ENCODE assay signal across 9 cellular contexts in genomic region chr1:8427493-8427892, GRCh38.
DNase-seq lines count a peak whose midpoint lies in the region; ATAC-seq, FAIRE-seq and TF ChIP-seq lines count a peak whose summit lies in the region.
"Had no signal": no experiment of that assay in that cellular context is flagged by ENCODE, and none has a peak within 500 bp of the region (broad histone marks: within the 10 kb centered on the region; RNA-seq: fewer than 3 reads in every experiment).

No MANE protein-coding gene starts in this region.

- BruUV-seq in K562 (replicated peaks; lab: Mats Ljungman, UMichigan): no TSS peak

- intact Hi-C loops in K562 (cut with micrococcal nuclease) (loop anchor here (10.0 kb wide), 1 partner anchor 277 kb away; no protein-coding TSS in a partner anchor), adrenal gland (cut with DNase I) (no loop called here)

- H3K27ac ChIP-seq in KMS-11: no peak overlapping the region
- peak overlapping the region; percentile 11; the same call in 1 of the 3 replicates for H3K27ac ChIP-seq in K562 (ENCODE audit: extremely low read depth, low read depth, low read length)
- peak overlapping the region; percentile 12 for H3K27ac ChIP-seq in suprapubic skin
- peak overlapping the region in 2 of 5 donors; percentile 28 to 65 for H3K27ac ChIP-seq in adrenal gland

- peaks cover 28% of the 10 kb centered on the region for H3K4me1 ChIP-seq in KMS-11 (ENCODE audit: low read depth, poor library complexity, severe bottlenecking)
- peaks cover 15 to 17% of the 10 kb centered on the region in 2 experiments for H3K4me1 ChIP-seq in K562 (replicated peaks in 1 of 2; ENCODE audit: control insufficient read depth in 2 of 2, insufficient read depth in 2 of 2, low read length in 2 of 2)
- H3K4me1 ChIP-seq in suprapubic skin: peaks cover 24% of the 10 kb centered on the region
- H3K4me1 ChIP-seq in adrenal gland (replicated peaks in 1 of 2): peaks cover 16 to 33% of the 10 kb centered on the region in 2 donors

- WGBS in K562 (ENCODE audit: insufficient coverage, low coverage, missing lambda C conversion rate): 46% methylated on average over 5 of the region's 5 CpGs
- 85% methylated on average over 5 of the region's 5 CpGs for WGBS in suprapubic skin
- WGBS in adrenal gland, 4 donors: 77 to 85% (median 78%) methylated on average over 5 of the region's 5 CpGs

- POLR2A ChIA-PET in GM10248 (lab: Yijun Ruan, JAX): interaction anchor here (0.6 kb wide), 1 partner anchor 26 kb away, joined by 3 read pairs; no protein-coding TSS in a partner anchor
- POLR2A ChIA-PET in K562 (lab: Yijun Ruan, JAX): interaction anchor here (1.0 kb wide), 1 partner anchor 11 kb away, joined by 7 read pairs; no protein-coding TSS in a partner anchor

- no peak for TF ChIP-seq POLR2A in K562 (conservative IDR thresholded peaks at IDR 0.05)
- TF ChIP-seq POLR2A in suprapubic skin (IDR thresholded peaks at IDR 0.05): no peak
- TF ChIP-seq POLR2A in adrenal gland (IDR thresholded peaks at IDR 0.05): no peak

- H3K27me3 ChIP-seq in KMS-11 (ENCODE audit: insufficient read depth, low read depth) (peaks cover 53% of the 10 kb centered on the region), K562 (ENCODE audit: control insufficient read depth in 2 of 2, insufficient read depth in 2 of 2, low read length in 2 of 2) (no peaks in the 10 kb centered on the region), suprapubic skin (no peaks in the 10 kb centered on the region), adrenal gland (no peaks in the 10 kb centered on the region)

- H3K4me2 ChIP-seq in KMS-11 (peak overlapping the region; percentile 52), K562 (ENCODE audit: insufficient read depth, low read length) (no peak overlapping the region)

- TF ChIP-seq CTCF in GM10248 (IDR thresholded peaks at IDR 0.05; ENCODE audit: control extremely low read depth, extremely low read depth, low read depth, missing control alignments) (no peak), KMS-11 (conservative IDR thresholded peaks at IDR 0.05; ENCODE audit: low read depth, low read length) (no peak), K562 (IDR thresholded peaks at IDR 0.05 in 2 of 3, conservative IDR thresholded peaks at IDR 0.05 in 1 of 3; ENCODE audit: insufficient read depth in 2 of 3, low read depth in 1 of 3, low read length in 3 of 3) (no peak), suprapubic skin (IDR thresholded peaks at IDR 0.05) (no peak), adrenal gland (IDR thresholded peaks at IDR 0.05) (no peak)

- peak; percentile 77 for DNase-seq in GM10248 (ENCODE audit: extremely low spot score)
- no peak for DNase-seq in K562 (ENCODE audit: extremely low read depth in 1 of 4, low spot score in 3 of 4)
- DNase-seq in suprapubic skin (ENCODE audit: low spot score in 2 of 2): no peak
- no peak for DNase-seq in adrenal gland
- no peak for DNase-seq in NCI-H187 treated with DMSO at 0.1 percent for 48 hours (lab: John Stamatoyannopoulos, UW)
- no peak for DNase-seq in NCI-H2081 (lab: John Stamatoyannopoulos, UW)

- CTCF ChIA-PET in GM10248 (lab: Yijun Ruan, JAX) (interaction anchor here (1.2 to 2.3 kb wide), 9 partner anchors 8 to 299 kb away, joined by 3 to 8 read pairs (median 4); no protein-coding TSS in a partner anchor), K562 (lab: Yijun Ruan, JAX; ENCODE audit: low intra/inter-chr PET ratio) (no interaction called here)

- FAIRE-seq in K562 (lab: Jason Lieb, UNC): no peak
- FAIRE-seq: colon had no signal

- no peaks in the 10 kb centered on the region for H3K9me3 ChIP-seq in K562 (replicated peaks; ENCODE audit: control insufficient read depth, insufficient read depth, low read depth, low read length)
- no peaks in the 10 kb centered on the region for H3K9me3 ChIP-seq in suprapubic skin
- no peaks in the 10 kb centered on the region for H3K9me3 ChIP-seq in adrenal gland (replicated peaks in 1 of 3)

- TF ChIP-seq EP300 in K562 (IDR thresholded peaks at IDR 0.05; ENCODE audit: low read length) (no peak), suprapubic skin (IDR thresholded peaks at IDR 0.05) (no peak)

- no peak for TF ChIP-seq RAD21 in K562 (CRISPR knock-in tag; conservative IDR thresholded peaks at IDR 0.05 in 1 of 2, IDR thresholded peaks at IDR 0.05 in 1 of 2)

- H3K36me3 ChIP-seq in KMS-11 (ENCODE audit: insufficient read depth): no peaks in the 10 kb centered on the region
- H3K36me3 ChIP-seq in K562 (ENCODE audit: control insufficient read depth, insufficient read depth, low read length): no peaks in the 10 kb centered on the region; the same call in 2 of the 3 replicates
- H3K36me3 ChIP-seq in suprapubic skin: no peaks in the 10 kb centered on the region
- no peaks in the 10 kb centered on the region for H3K36me3 ChIP-seq in adrenal gland (replicated peaks in 1 of 2)

- H3K4me3 ChIP-seq in KMS-11 (IDR thresholded peaks at IDR 0.05; ENCODE audit: insufficient read depth, low read depth, low read length) (no peak overlapping the region), K562 (no peak overlapping the region), suprapubic skin (no peak overlapping the region), adrenal gland (no peak overlapping the region)

- no peaks in the 10 kb centered on the region for H3K79me2 ChIP-seq in KMS-11 (ENCODE audit: insufficient read depth, low read depth)
- peaks cover 10% of the 10 kb centered on the region for H3K79me2 ChIP-seq in K562 (ENCODE audit: control insufficient read depth, insufficient read depth, low read length)

- H3K9ac ChIP-seq in KMS-11 (no peak overlapping the region), K562 (ENCODE audit: insufficient read depth in 1 of 2, low read depth in 2 of 2, low read length in 2 of 2) (no peak overlapping the region)

- in situ Hi-C loops in K562 (cut with MboI): no loop called here

- H3K9me1 ChIP-seq in K562 (ENCODE audit: control insufficient read depth, insufficient read depth, low read length): no peaks in the 10 kb centered on the region

- ATAC-seq in GM21390 (IDR thresholded peaks at IDR 0.05; ENCODE audit: unreplicated experiment) (peak; percentile 57), K562 (no peak)

- H2AFZ ChIP-seq in KMS-11 (ENCODE audit: low read depth) (no peak overlapping the region), K562 (ENCODE audit: low read depth, low read length) (no peak overlapping the region)

- H4K20me1 ChIP-seq in KMS-11 (ENCODE audit: insufficient read depth) (peaks cover 32% of the 10 kb centered on the region), K562 (replicated peaks; ENCODE audit: control insufficient read depth, insufficient read depth, low read length) (0 out of 2 replicates have a peak, but pooled peaks cover 10% of the 10 kb centered on the region)

TF ChIP-seq in K562, 482 proteins besides CTCF, POLR2A, EP300 and RAD21 (continues in another document):
- peak in 1 of 2 experiments; percentile 34; a peak in 1 of 4 replicates for TF ChIP-seq ETV6 (IDR thresholded peaks at IDR 0.05; ENCODE audit: borderline replicate concordance in 1 of 2, low read depth in 2 of 2, low read length in 1 of 2)
- TF ChIP-seq ETV6 (CRISPR knock-in tag; IDR thresholded peaks at IDR 0.05; ENCODE audit: borderline replicate concordance): no peak
- TF ChIP-seq ZNF561 (CRISPR knock-in tag; conservative IDR thresholded peaks at IDR 0.05): no peak
- TF ChIP-seq ZNF384 (IDR thresholded peaks at IDR 0.05; ENCODE audit: low read depth, low read length): peak; percentile 76
